ENCODE assay signal across 11 cellular contexts in the genomic region with DNA sequence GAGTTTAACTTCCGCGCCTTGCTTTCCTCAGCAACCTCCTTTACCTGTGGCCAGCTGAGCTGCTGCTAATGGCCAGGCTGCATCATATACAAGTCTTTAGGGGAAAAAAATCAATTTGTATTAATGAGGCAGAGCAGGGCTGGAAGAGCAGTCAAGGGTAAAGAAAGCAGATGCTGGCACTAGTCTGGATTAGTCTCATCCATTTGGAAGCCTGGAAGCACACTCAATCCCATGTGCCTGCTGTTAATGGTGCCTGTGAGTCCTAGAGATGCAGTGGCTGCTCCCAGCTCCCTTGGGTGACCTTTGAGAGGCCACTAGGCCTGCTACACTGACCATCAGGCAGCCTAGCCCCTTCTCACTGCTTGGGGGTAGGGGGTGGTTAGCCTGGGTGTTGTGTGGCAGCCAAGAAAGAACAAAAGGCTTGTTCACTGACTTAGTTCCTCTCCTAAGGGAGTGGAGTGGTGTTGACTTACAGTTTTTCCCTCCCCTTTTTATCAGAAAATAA. TPM values are rescaled to one million over a fixed set of nuclear protein-coding genes. Genes with fewer than 3 reads are reported as not detected.
A peak's percentile ranks its signal among the peaks of the same experiment; 100 is the strongest.
DNase-seq lines count a peak whose midpoint lies in the region; ATAC-seq and TF ChIP-seq lines count a peak whose summit lies in the region.
"Had no signal": no experiment of that assay in that cellular context is flagged by ENCODE, and none has a peak within 500 bp of the region (broad histone marks: within the 10 kb centered on the region; RNA-seq: fewer than 3 reads in every experiment).

No MANE protein-coding gene starts in this region.

- no peaks in the 10 kb centered on the region for H3K27me3 Mint-ChIP-seq in stimulated activated naive CD8-positive, alpha-beta T cell treated with anti-CD3 and anti-CD28 coated beads, Interleukin-15, Interleukin-2, amounts not matched to agents 100 ng/mL and 50 ng/mL, for 24 hours

- peaks cover 29% of the 10 kb centered on the region for H3K36me3 Mint-ChIP-seq in stimulated activated naive CD8-positive, alpha-beta T cell treated with anti-CD3 and anti-CD28 coated beads, Interleukin-15, Interleukin-2, amounts not matched to agents 100 ng/mL and 50 ng/mL, for 24 hours (ENCODE audit: low read depth)
- peaks cover 0 to 42% of the 10 kb centered on the region in 2 donors for H3K36me3 Mint-ChIP-seq in activated naive CD4-positive, alpha-beta T cell treated with anti-CD3 and anti-CD28 coated beads, Interleukin-2, amount 50 U/mL, for 72 hours

- H3K4me3 ChIP-seq in mucosa of stomach (ENCODE audit: low read length) (no peak overlapping the region), vagina (no peak overlapping the region), MG63 (no peak overlapping the region)
- H3K4me3 ChIP-seq: gastrocnemius medialis had no signal

- H3K27ac Mint-ChIP-seq in stimulated activated naive CD8-positive, alpha-beta T cell treated with anti-CD3 and anti-CD28 coated beads, Interleukin-15, Interleukin-2, amounts not matched to agents 100 ng/mL and 50 ng/mL, for 24 hours, result peak overlapping the region; percentile 85
- peak overlapping the region; percentile 65 to 93 for H3K27ac Mint-ChIP-seq in activated naive CD4-positive, alpha-beta T cell treated with anti-CD3 and anti-CD28 coated beads, Interleukin-2, amount 50 U/mL, for 72 hours

- H3K4me1 ChIP-seq in mucosa of stomach (ENCODE audit: control insufficient read depth, insufficient read depth, low read length) (peaks cover 33% of the 10 kb centered on the region), vagina (peaks cover 28% of the 10 kb centered on the region)

- H3K4me1 Mint-ChIP-seq in stimulated activated naive CD8-positive, alpha-beta T cell treated with anti-CD3 and anti-CD28 coated beads, Interleukin-15, Interleukin-2, amounts not matched to agents 100 ng/mL and 50 ng/mL, for 24 hours (ENCODE audit: low read depth), result peaks cover 95% of the 10 kb centered on the region

- DNase-seq in stimulated activated naive CD8-positive, alpha-beta T cell treated with anti-CD3 and anti-CD28 coated beads, Interleukin-15, Interleukin-2, amounts not matched to agents 100 U/mL and 50 U/mL, for 24 hours, result no peak
- DNase-seq in activated naive CD4-positive, alpha-beta T cell treated with anti-CD3 and anti-CD28 coated beads, Interleukin-2, amount 50 U/mL, for 72 hours (ENCODE audit: low spot score in 2 of 2), result no peak
- no peak for DNase-seq in vagina (ENCODE audit: extremely low spot score in 2 of 2)
- DNase-seq in MG63, result no peak
- DNase-seq: gastrocnemius medialis, NCI-H187, SW 1271 had no signal

- H3K27me3 ChIP-seq in mucosa of stomach (ENCODE audit: control insufficient read depth, insufficient read depth, low read length) (no peaks in the 10 kb centered on the region), vagina (no peaks in the 10 kb centered on the region), MG63 (no peaks in the 10 kb centered on the region)
- H3K27me3 ChIP-seq: gastrocnemius medialis had no signal

- H3K9me3 Mint-ChIP-seq in stimulated activated naive CD8-positive, alpha-beta T cell treated with anti-CD3 and anti-CD28 coated beads, Interleukin-15, Interleukin-2, amounts not matched to agents 100 ng/mL and 50 ng/mL, for 24 hours, result no peaks in the 10 kb centered on the region
- H3K9me3 Mint-ChIP-seq in activated naive CD4-positive, alpha-beta T cell treated with anti-CD3 and anti-CD28 coated beads, Interleukin-2, amount 50 U/mL, for 72 hours, result no peaks in the 10 kb centered on the region

- H3K9me3 ChIP-seq in mucosa of stomach (ENCODE audit: control insufficient read depth, low read length) (no peaks in the 10 kb centered on the region), vagina (no peaks in the 10 kb centered on the region), MG63 (no peaks in the 10 kb centered on the region)
- H3K9me3 ChIP-seq: gastrocnemius medialis had no signal

- intact Hi-C loops in vagina (cut with DNase I), result no loop called here

- H3K27ac ChIP-seq in vagina, result peak overlapping the region; percentile 71

- H3K4me3 Mint-ChIP-seq in stimulated activated naive CD8-positive, alpha-beta T cell treated with anti-CD3 and anti-CD28 coated beads, Interleukin-15, Interleukin-2, amounts not matched to agents 100 ng/mL and 50 ng/mL, for 24 hours, result no peak overlapping the region

- H3K9ac ChIP-seq in mucosa of stomach (ENCODE audit: low read length), result peak overlapping the region; percentile 30

- no peak for TF ChIP-seq CTCF in vagina (IDR thresholded peaks at IDR 0.05)

- TF ChIP-seq POLR2A in vagina (IDR thresholded peaks at IDR 0.05), result no peak

- no peak for ATAC-seq in stimulated activated naive CD8-positive, alpha-beta T cell treated with anti-CD3 and anti-CD28 coated beads, Interleukin-15, Interleukin-2, amounts not matched to agents 100 U/mL and 50 U/mL, for 24 hours
- ATAC-seq in activated naive CD4-positive, alpha-beta T cell treated with anti-CD3 and anti-CD28 coated beads, Interleukin-2, amount 50 U/mL, for 72 hours, result no peak
- ATAC-seq in HG02763 (IDR thresholded peaks at IDR 0.05; ENCODE audit: unreplicated experiment) (no peak), HG02798 (IDR thresholded peaks at IDR 0.05; ENCODE audit: poor library complexity, unreplicated experiment) (no peak)
- ATAC-seq: gastrocnemius medialis had no signal

- H3K36me3 ChIP-seq in mucosa of stomach (ENCODE audit: control insufficient read depth, insufficient read depth, low read length) (peaks cover 27% of the 10 kb centered on the region), vagina (peaks cover 0 to 65% of the 10 kb centered on the region in 2 donors), MG63 (no peaks in the 10 kb centered on the region)

RNA-seq across cellular contexts. Expression of a gene that starts 8.0 kb away (rescaled TPM):
- total RNA-seq in activated naive CD4-positive, alpha-beta T cell treated with anti-CD3 and anti-CD28 coated beads, Interleukin-2, amount 50 U/mL, for 72 hours, result 10 to 100 TPM; 20.0 to 20.8 TPM
- 32.4 TPM for total RNA-seq in vagina
- 0.17 and 3.7 TPM in 2 replicates for total RNA-seq in MG63 (2014; rRNA removed; shearing (Covaris generic); ENCODE audit: low replicate concordance)
